8 cellular contexts compared by ENCODE assay signal in genomic region chr7:21427861-21428641, GRCh38. TPM values are rescaled to one million over a fixed set of nuclear protein-coding genes. Genes with fewer than 3 reads are reported as not detected.
DNase-seq lines count a peak whose midpoint lies in the region; ATAC-seq lines count a peak whose summit lies in the region.

SP4 (plus strand) TSS chr7:21428083; CDS start chr7:21428252, 169 bp downstream.

- ATAC-seq in GM21360 (IDR thresholded peaks at IDR 0.05; ENCODE audit: unreplicated experiment) = peak; percentile 68

- DNase-seq in COLO668 (lab: John Stamatoyannopoulos, UW; ENCODE audit: unreplicated experiment) (peak; percentile 99), HT-29 (ENCODE audit: low spot score) (peak; percentile 97), lung microvascular endothelial cell (ENCODE audit: low read depth in 2 of 2) (peak; percentile 94 to 95)
- peak; percentile 90 for DNase-seq in NK-92 treated with Interleukin-12 subunit alpha and Interleukin-12 subunit beta, amount 100 ng/mL, for 24 hours (lab: John Stamatoyannopoulos, UW)
- peak; percentile 97 for DNase-seq in activated CD8-positive, alpha-beta memory T cell treated with anti-CD3 and anti-CD28 coated beads for 24 hours
- peak; percentile 94 for DNase-seq in effector CD4-positive, alpha-beta T cell
- peak; percentile 90 to 93 (median 92) for DNase-seq in stimulated activated CD4-positive, alpha-beta T cell treated with anti-CD3 and anti-CD28 coated beads, TNF-alpha, amount 100 ng/mL, for 4 hours (ENCODE audit: low read depth in 3 of 3)

RNA-seq across cellular contexts. Expression of gene SP4, which starts in this region (rescaled TPM):
- total RNA-seq in HT-29 (2014; rRNA removed; shearing (Covaris generic)) = 4.5 and 5.5 TPM in 2 replicates
- 4.8 and 5.4 TPM in 2 replicates for total RNA-seq in lung microvascular endothelial cell

Comparison
In these comparisons a context has a peak if more than half of its experiments do, and no peak if none do; other contexts are left out.
1. Peak in every context shown above with its lines: DNase-seq and ATAC-seq.